Comparison of ENCODE assay signal across 36 cellular contexts in the genomic region with DNA sequence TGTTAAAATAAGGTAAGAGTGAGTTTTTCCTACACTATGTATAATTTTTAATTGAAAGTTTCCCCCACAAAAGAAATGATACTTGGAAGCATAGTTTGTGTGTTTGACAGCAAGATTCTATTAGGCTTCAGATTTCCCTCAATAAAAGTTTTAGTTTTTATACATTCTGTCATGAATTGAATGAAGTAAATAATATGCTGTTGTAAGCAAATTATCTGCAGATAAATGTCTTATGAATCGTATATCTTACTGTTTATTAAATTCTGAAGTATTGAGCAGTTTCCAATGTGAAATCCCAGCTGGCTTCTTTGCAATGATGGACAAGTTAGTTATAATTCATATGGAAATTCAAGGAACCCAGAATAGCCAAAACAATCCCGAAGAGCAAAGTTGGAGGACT. TPM values are rescaled to one million over a fixed set of nuclear protein-coding genes. Genes with fewer than 3 reads are reported as not detected.
"Had no signal": no experiment of that assay in that cellular context is flagged by ENCODE, and none has a peak within 500 bp of the region (broad histone marks: within the 10 kb centered on the region; RNA-seq: fewer than 3 reads in every experiment).

No MANE protein-coding gene starts in this region.

- DNase-seq: activated B cell treated with CpG ODN at 0.5 μM for 24 hours; activated CD4-positive, alpha-beta memory T cell treated with anti-CD3 and anti-CD28 coated beads for 36 hours; activated CD4-positive, alpha-beta T cell treated with anti-CD3 and anti-CD28 coated beads for 4 hours; activated CD4-positive, alpha-beta T cell treated with anti-CD3 and anti-CD28 coated beads, Interleukin-2, amount 10 ng/mL, durations not matched to agents 24 days and 14 days; activated CD4-positive, alpha-beta T cell treated with anti-CD3 and anti-CD28 coated beads, Interleukin-2, amount 50 U/mL, for 1 hour; activated CD4-positive, alpha-beta T cell treated with anti-CD3 and anti-CD28 coated beads, Interleukin-2, amount 50 U/mL, for 4 hours; activated CD4-positive, CD25-positive, alpha-beta regulatory T cell treated with anti-CD3 and anti-CD28 coated beads, Interleukin-2, amount 50 U/mL, for 72 hours; activated CD8-positive, alpha-beta memory T cell treated with anti-CD3 and anti-CD28 coated beads, Interleukin-2, amount 50 U/mL, for 4 hours; activated CD8-positive, alpha-beta T cell treated with anti-CD3 and anti-CD28 coated beads for 36 hours; activated effector memory CD4-positive, alpha-beta T cell treated with anti-CD3 and anti-CD28 coated beads, Interleukin-2, amount 50 U/mL, for 16 hours; activated gamma-delta T cell treated with Interleukin-2 at 50 U/mL for 16 hours; activated naive CD4-positive, alpha-beta T cell; activated naive CD4-positive, alpha-beta T cell treated with anti-CD3 and anti-CD28 coated beads, Interleukin-2, amount 10 ng/mL, durations not matched to agents 7 days and 5 days; activated naive CD8-positive, alpha-beta T cell treated with anti-CD3 and anti-CD28 coated beads, Interleukin-2, amount 10 ng/mL, durations not matched to agents 7 days and 5 days; activated naive CD8-positive, alpha-beta T cell treated with anti-CD3 and anti-CD28 coated beads, Interleukin-2, amount 50 U/mL, for 24 hours; activated T-cell treated with anti-CD3 and anti-CD28 coated beads for 4 hours; activated T-cell treated with anti-CD3 and anti-CD28 coated beads, Interleukin-2, amount 50 U/mL, for 1 hour; activated T-cell treated with anti-CD3 and anti-CD28 coated beads, Interleukin-2, amount 50 U/mL, for 4 hours; activated T-cell treated with anti-CD3 and anti-CD28 coated beads, Interleukin-2, amount 50 U/mL, for 72 hours; amygdala; anterior cingulate cortex; caudate nucleus; cerebellar nuclear complex; T-helper 1 cell; T-helper 2 cell; T-helper 9 cell had no signal

- H3K36me3 ChIP-seq: ascending aorta, cardiac muscle cell had no signal

- ATAC-seq: activated CD8-positive, alpha-beta T cell treated with anti-CD3 and anti-CD28 coated beads for 36 hours; activated naive CD8-positive, alpha-beta T cell treated with anti-CD3 and anti-CD28 coated beads, Interleukin-2, amount 50 U/mL, for 24 hours; activated T-cell treated with anti-CD3 and anti-CD28 coated beads, Interleukin-2, amount 50 U/mL, for 4 hours; activated T-cell treated with anti-CD3 and anti-CD28 coated beads, Interleukin-2, amount 50 U/mL, for 72 hours; activated T-helper 17 cell treated with anti-CD3 and anti-CD28 coated beads, Interleukin-2, amount 50 U/mL, for 72 hours had no signal

- H3K27me3 ChIP-seq: ascending aorta, cardiac muscle cell had no signal

- H3K4me1 ChIP-seq: ascending aorta had no signal

- FAIRE-seq: bronchial epithelial cell, TTC549 had no signal

- H3K9me3 ChIP-seq: ascending aorta had no signal

- H3K27ac ChIP-seq: ascending aorta, cardiac muscle cell, VCaP had no signal

- H3K4me3 ChIP-seq: ascending aorta, cardiac muscle cell had no signal

RNA-seq across cellular contexts. Expression of a gene that starts 33.5 kb away (rescaled TPM):
- total RNA-seq: activated B cell treated with CpG ODN at 0.5 μM for 24 hours; activated CD4-positive, alpha-beta memory T cell treated with anti-CD3 and anti-CD28 coated beads for 36 hours; activated CD4-positive, alpha-beta T cell treated with anti-CD3 and anti-CD28 coated beads, Interleukin-2, amount 10 ng/mL, durations not matched to agents 24 days and 14 days; activated CD8-positive, alpha-beta memory T cell treated with anti-CD3 and anti-CD28 coated beads for 36 hours; activated CD8-positive, alpha-beta T cell treated with anti-CD3 and anti-CD28 coated beads for 36 hours; activated naive CD8-positive, alpha-beta T cell treated with anti-CD3 and anti-CD28 coated beads, Interleukin-2, amount 10 ng/mL, durations not matched to agents 7 days and 5 days; activated T-cell treated with anti-CD3 and anti-CD28 coated beads, Interleukin-2, amount 50 U/mL, for 4 hours; activated T-cell treated with anti-CD3 and anti-CD28 coated beads, Interleukin-2, amount 50 U/mL, for 72 hours; activated T-helper 1 cell treated with anti-CD3 and anti-CD28 coated beads, Interleukin-12 subunit alpha, Interleukin-12 subunit beta, Interleukin-2, Interleukin-4 antibody, amounts not matched to agents 30 ng/mL and 10 ng/mL and 1 ng/mL, durations not matched to agents 14 hours and 24 hours and 36 hours; activated T-helper 17 cell treated with anti-CD3 and anti-CD28 coated beads, Interleukin-2, amount 50 U/mL, for 72 hours; ascending aorta; bronchial epithelial cell; cardiac muscle cell; chondrocyte had no signal
- polyA plus RNA-seq: adipose tissue, cardiac muscle cell had no signal
